ENCODE assay signal across 8 cellular contexts in the genomic region with DNA sequence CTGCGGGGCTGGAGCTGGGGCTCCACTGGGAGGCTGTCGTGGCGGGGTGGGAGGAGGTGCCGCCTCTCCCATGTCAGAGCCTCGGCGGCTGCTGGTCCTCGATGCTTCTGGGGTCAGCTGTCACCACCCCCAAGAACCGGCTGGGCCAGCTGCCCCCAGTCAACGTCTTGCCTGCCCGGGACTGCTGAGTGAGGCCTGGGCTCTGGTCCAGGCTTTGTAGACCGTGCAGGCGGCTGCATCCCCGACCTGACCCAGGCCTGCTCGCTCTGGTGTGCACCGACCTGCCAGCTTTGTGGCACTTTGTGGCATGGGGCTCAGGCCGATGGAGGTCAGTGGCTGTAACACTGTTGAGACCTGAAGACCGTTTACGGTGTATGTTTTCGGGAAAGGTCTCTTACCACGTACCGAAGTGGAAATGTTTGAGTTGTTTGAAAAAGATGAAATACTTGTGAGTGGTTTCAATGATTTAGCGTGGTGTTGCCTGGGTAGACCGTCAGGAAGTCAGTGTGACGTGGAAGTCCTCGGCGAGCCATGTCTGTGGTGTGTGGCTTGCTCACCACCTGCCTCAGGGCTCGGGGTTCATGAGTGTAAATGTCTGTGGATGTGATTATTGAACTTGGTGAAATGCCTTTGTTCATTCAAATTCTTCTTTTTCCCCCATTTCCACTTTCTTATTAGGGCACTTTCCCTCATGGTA. TPM values are rescaled to one million over a fixed set of nuclear protein-coding genes. Genes with fewer than 3 reads are reported as not detected.
A peak's percentile ranks its signal among the peaks of the same experiment; 100 is the strongest.
DNase-seq lines count a peak whose midpoint lies in the region; ATAC-seq and TF ChIP-seq lines count a peak whose summit lies in the region.

No MANE protein-coding gene starts in this region.

- DNase-seq in activated T-cell treated with anti-CD3 and anti-CD28 coated beads, Interleukin-2, amount 50 U/mL, for 1 hour = peak; percentile 78
- peak; percentile 37 for DNase-seq in left cardiac atrium
- peak; percentile 65 for DNase-seq in stimulated activated CD8-positive, alpha-beta memory T cell treated with anti-CD3 and anti-CD28 coated beads, Interleukin-12 subunit alpha, Interleukin-12 subunit beta, amount 100 ng/mL, for 1 hour (ENCODE audit: low read depth)
- no peak for DNase-seq in SKM-1 (lab: John Stamatoyannopoulos, UW; ENCODE audit: unreplicated experiment)
- no peak for DNase-seq in GM13976 (ENCODE audit: low spot score)
- DNase-seq in NCI-H1092 treated with DMSO at 0.1 percent for 48 hours (lab: John Stamatoyannopoulos, UW) = no peak
- DNase-seq in testis = no peak

- no peaks in the 10 kb centered on the region for H3K36me3 ChIP-seq in testis (ENCODE audit: low read depth, missing control alignments)

- H3K27me3 ChIP-seq in testis = no peaks in the 10 kb centered on the region

- no peak overlapping the region for H3K4me3 ChIP-seq in testis

- H3K36me3 Mint-ChIP-seq in IgD-negative memory B cell = peaks cover 9% of the 10 kb centered on the region

- H3K9me3 Mint-ChIP-seq in IgD-negative memory B cell = peaks cover 0 to under 1% (median 0%) of the 10 kb centered on the region in 3 donors

- TF ChIP-seq POLR2A in testis (IDR thresholded peaks at IDR 0.05) = no peak

- 87 to 91% methylated on average over 16 to 26 of the region's 27 CpGs for WGBS in testis, 2 donors

- peaks cover 2% of the 10 kb centered on the region for H3K27me3 Mint-ChIP-seq in IgD-negative memory B cell

- peaks cover 2 to 19% (median 4%) of the 10 kb centered on the region in 3 donors for H3K4me1 Mint-ChIP-seq in IgD-negative memory B cell

- peaks cover 5% of the 10 kb centered on the region for H3K4me1 ChIP-seq in testis

- peak; percentile 48 for ATAC-seq in left cardiac atrium

- intact Hi-C loops in left cardiac atrium (cut with DNase I) = no loop called here
- intact Hi-C loops in testis (cut with DNase I; ENCODE audit: low total_unique reads) = no loop called here

- in situ Hi-C loops in GM13976 (cut with MboI; ENCODE audit: low sequenced_read_pairs, unreplicated experiment) = no loop called here

- H3K4me3 Mint-ChIP-seq in IgD-negative memory B cell = peak overlapping the region in 1 of 4 donors; percentile 40

- TF ChIP-seq CTCF in GM13976 (IDR thresholded peaks at IDR 0.05; ENCODE audit: borderline replicate concordance, control extremely low read depth, extremely low read depth, insufficient read depth, missing control alignments) (no peak), testis (IDR thresholded peaks at IDR 0.05) (no peak)

- no peak overlapping the region for H3K27ac ChIP-seq in testis

- H3K27ac Mint-ChIP-seq in IgD-negative memory B cell = peak overlapping the region in 2 of 3 donors; percentile 47 to 96

- no peaks in the 10 kb centered on the region for H3K9me3 ChIP-seq in testis

RNA-seq across cellular contexts. Expression of a gene that starts 53.2 kb away (rescaled TPM):
- polyA plus RNA-seq in IgD-negative memory B cell (not detected), testis (ENCODE audit: insufficient read depth, low read depth, low replicate concordance) (0.21 TPM)
- total RNA-seq in left cardiac atrium (not detected), testis (under 1 TPM; 0.50 to 0.63 TPM)

Comparison
In these comparisons a context has a peak if more than half of its experiments do, and no peak if none do; other contexts are left out.
1. DNase-seq: peak in activated T-cell treated with anti-CD3 and anti-CD28 coated beads, Interleukin-2, amount 50 U/mL, for 1 hour (single experiment), left cardiac atrium (single experiment) and stimulated activated CD8-positive, alpha-beta memory T cell treated with anti-CD3 and anti-CD28 coated beads, Interleukin-12 subunit alpha, Interleukin-12 subunit beta, amount 100 ng/mL, for 1 hour (single experiment); none in SKM-1 (single experiment), GM13976 (single experiment), NCI-H1092 treated with DMSO at 0.1 percent for 48 hours (single experiment) and testis (single experiment).